Comparison of ENCODE assay signal across 17 cellular contexts in genomic region chr3:116129187-116129945, GRCh38.
DNase-seq lines count a peak whose midpoint lies in the region; ATAC-seq and TF ChIP-seq lines count a peak whose summit lies in the region.
"Had no signal": no experiment of that assay in that cellular context is flagged by ENCODE, and none has a peak within 500 bp of the region (broad histone marks: within the 10 kb centered on the region; RNA-seq: fewer than 3 reads in every experiment).

No MANE protein-coding gene starts in this region.

- no peak overlapping the region for H3K4me3 ChIP-seq in SJCRH30
- H3K4me3 ChIP-seq in prostate gland, result no peak overlapping the region
- H3K4me3 ChIP-seq: PC-9, SK-N-MC had no signal

- no peaks in the 10 kb centered on the region for H3K36me3 ChIP-seq in SJCRH30
- H3K36me3 ChIP-seq in prostate gland, result no peaks in the 10 kb centered on the region

- H3K27me3 ChIP-seq in SJCRH30 (no peaks in the 10 kb centered on the region), prostate gland (replicated peaks; ENCODE audit: insufficient read depth) (no peaks in the 10 kb centered on the region)

- intact Hi-C loops in prostate gland (cut with DNase I), result no loop called here

- ATAC-seq in HG02981 (IDR thresholded peaks at IDR 0.05; ENCODE audit: unreplicated experiment), result no peak
- ATAC-seq: T-cell had no signal

- H3K27ac ChIP-seq in SJCRH30 (no peak overlapping the region), prostate gland (no peak overlapping the region)
- H3K27ac ChIP-seq: PC-9, SK-N-MC had no signal

- no peak for TF ChIP-seq CTCF in prostate gland (IDR thresholded peaks at IDR 0.05)

- no peak for TF ChIP-seq POLR2A in prostate gland (IDR thresholded peaks at IDR 0.05)

- H3K4me1 ChIP-seq in SJCRH30 (no peaks in the 10 kb centered on the region), prostate gland (replicated peaks) (no peaks in the 10 kb centered on the region)

- no peaks in the 10 kb centered on the region for H3K9me3 ChIP-seq in SJCRH30 (replicated peaks)
- no peaks in the 10 kb centered on the region for H3K9me3 ChIP-seq in prostate gland

- WGBS in prostate gland, result 54% methylated on average over 5 of the region's 5 CpGs

- DNase-seq in NCI-H2081 (lab: John Stamatoyannopoulos, UW) (peak; percentile 11 to 61), NCI-H2081 treated with DMSO at 0.1 percent for 48 hours (lab: John Stamatoyannopoulos, UW) (no peak), NCI-H748 treated with DMSO at 0.1 percent for 48 hours (lab: John Stamatoyannopoulos, UW) (peak; percentile 34), cerebellum (ENCODE audit: low spot score) (peak; percentile 63), SJCRH30 (no peak), dedifferentiated amniotic fluid mesenchymal stem cell (ENCODE audit: extremely low spot score) (no peak), prostate gland (ENCODE audit: low spot score) (no peak)
- DNase-seq: CD4-positive, alpha-beta memory T cell; GOT3; NCI-H1105 treated with DMSO at 0.1 percent for 48 hours; NCI-H1930; NCI-H2227 treated with DMSO at 0.1 percent for 48 hours; NCI-H524 treated with DMSO at 0.1 percent for 48 hours; PC-9; T-cell had no signal

Comparison
In these comparisons a context has a peak if more than half of its experiments do, and no peak if none do; other contexts are left out.
1. DNase-seq: peak in NCI-H2081 (2 of 2), NCI-H748 treated with DMSO at 0.1 percent for 48 hours (single experiment) and cerebellum (single experiment); none in NCI-H2081 treated with DMSO at 0.1 percent for 48 hours (single experiment), SJCRH30 (0 of 2), dedifferentiated amniotic fluid mesenchymal stem cell (single experiment) and prostate gland (single experiment).